ENCODE assay signal across 9 cellular contexts in genomic region chr4:152935138-152935537, GRCh38. TPM values are rescaled to one million over a fixed set of nuclear protein-coding genes. Genes with fewer than 3 reads are reported as not detected.
DNase-seq lines count a peak whose midpoint lies in the region; ATAC-seq and TF ChIP-seq lines count a peak whose summit lies in the region.
"Had no signal": no experiment of that assay in that cellular context is flagged by ENCODE, and none has a peak within 500 bp of the region (broad histone marks: within the 10 kb centered on the region; RNA-seq: fewer than 3 reads in every experiment).

No MANE protein-coding gene starts in this region.

- peaks cover 32% of the 10 kb centered on the region for H4K20me1 ChIP-seq in neural progenitor cell (ENCODE audit: low read depth)

- peaks cover 26% of the 10 kb centered on the region for H3K4me1 ChIP-seq in neural progenitor cell

- H3K9me3 ChIP-seq in neural progenitor cell (ENCODE audit: low read depth) = no peaks in the 10 kb centered on the region

- DNase-seq in NCI-H526 treated with DMSO at 0.1 percent for 48 hours (lab: John Stamatoyannopoulos, UW) (peak; percentile 23), ecto neural progenitor cell (ENCODE audit: low spot score) (peak; percentile 63), neural progenitor cell (ENCODE audit: low spot score) (peak; percentile 76), NCI-H1694 (lab: John Stamatoyannopoulos, UW) (no peak)

- H3K27me3 Mint-ChIP-seq in neural progenitor cell (ENCODE audit: insufficient read depth, low read depth) = peaks cover 40% of the 10 kb centered on the region

- H3K4me3 ChIP-seq in neural progenitor cell = peak overlapping the region; percentile 79

- no peak overlapping the region for H3K27ac Mint-ChIP-seq in neural progenitor cell
- H3K27ac Mint-ChIP-seq: activated naive CD4-positive, alpha-beta T cell treated with anti-CD3 and anti-CD28 coated beads, Interleukin-2, amount 50 U/mL, for 72 hours had no signal

- peaks cover 45% of the 10 kb centered on the region for H3K27me3 ChIP-seq in neural progenitor cell

- no peak overlapping the region for H3K9ac ChIP-seq in neural progenitor cell

- H3K36me3 Mint-ChIP-seq in neural progenitor cell = peaks cover 8% of the 10 kb centered on the region

- H3K4me3 Mint-ChIP-seq in neural progenitor cell = peak overlapping the region; percentile 87

- ATAC-seq in GM19452 (IDR thresholded peaks at IDR 0.05; ENCODE audit: unreplicated experiment) (no peak), GM19455 (IDR thresholded peaks at IDR 0.05; ENCODE audit: unreplicated experiment) (no peak), GM18519 (IDR thresholded peaks at IDR 0.05; ENCODE audit: low FRiP score, unreplicated experiment) (no peak)

- peaks cover 6% of the 10 kb centered on the region for H3K9me3 Mint-ChIP-seq in neural progenitor cell
- H3K9me3 Mint-ChIP-seq: activated naive CD4-positive, alpha-beta T cell treated with anti-CD3 and anti-CD28 coated beads, Interleukin-2, amount 50 U/mL, for 72 hours had no signal

- no peak overlapping the region for H3K27ac ChIP-seq in neural progenitor cell

- peak overlapping the region; percentile 95 for H2AFZ ChIP-seq in neural progenitor cell (replicated peaks)

- peaks cover 32% of the 10 kb centered on the region for H3F3A ChIP-seq in neural progenitor cell (ENCODE audit: low read depth)

- H3K79me2 ChIP-seq in neural progenitor cell (ENCODE audit: low read depth) = peaks cover 18% of the 10 kb centered on the region

- H3K4me1 Mint-ChIP-seq in neural progenitor cell = peaks cover 23% of the 10 kb centered on the region

- no peaks in the 10 kb centered on the region for H3K36me3 ChIP-seq in neural progenitor cell

- peak overlapping the region; percentile 84 for H3K4me2 ChIP-seq in neural progenitor cell

- TF ChIP-seq CTCF in GM12873 (IDR thresholded peaks at IDR 0.05; ENCODE audit: insufficient read depth, low read depth, low read length, missing control alignments) (peak; percentile 18), neural progenitor cell (IDR thresholded peaks at IDR 0.05) (peak; percentile 48)

RNA-seq across cellular contexts. Expression of gene FHDC1, which starts 1.0 kb away (rescaled TPM):
- total RNA-seq in neural progenitor cell (ENCODE audit: low replicate concordance) = 3.0 and 4.8 TPM in 2 replicates
